19 cellular contexts compared by ENCODE assay signal in genomic region chr2:175175896-175176295, GRCh38. TPM values are rescaled to one million over a fixed set of nuclear protein-coding genes. Genes with fewer than 3 reads are reported as not detected.
A peak's percentile ranks its signal among the peaks of the same experiment; 100 is the strongest.
DNase-seq lines count a peak whose midpoint lies in the region; ATAC-seq, FAIRE-seq and TF ChIP-seq lines count a peak whose summit lies in the region.
"Had no signal": no experiment of that assay in that cellular context is flagged by ENCODE, and none has a peak within 500 bp of the region (broad histone marks: within the 10 kb centered on the region; RNA-seq: fewer than 3 reads in every experiment).

No MANE protein-coding gene starts in this region.

- no peaks in the 10 kb centered on the region for H3K9me3 Mint-ChIP-seq in Calu3 (ENCODE audit: low read depth, unreplicated experiment)
- H3K9me3 Mint-ChIP-seq in activated T-helper 1 cell treated with anti-CD3 and anti-CD28 coated beads, Interleukin-12 subunit alpha, Interleukin-12 subunit beta, Interleukin-2, Interleukin-4 antibody, amounts not matched to agents 30 ng/mL and 10 ng/mL and 1 ng/mL, durations not matched to agents 14 hours and 24 hours and 36 hours: no peaks in the 10 kb centered on the region
- H3K9me3 Mint-ChIP-seq: activated CD4-positive, alpha-beta T cell treated with anti-CD3 and anti-CD28 coated beads, Interleukin-2, amount 10 ng/mL, durations not matched to agents 24 days and 14 days; CD14-positive monocyte had no signal

- no TSS peak for BruUV-seq in Calu3 (replicated peaks; lab: Mats Ljungman, UMichigan)

- ATAC-seq in HG02763 (IDR thresholded peaks at IDR 0.05; ENCODE audit: unreplicated experiment): no peak

- no peak for TF ChIP-seq POLR2A in H54 (IDR thresholded peaks at IDR 0.05; ENCODE audit: low read depth, low read length)

- no peaks in the 10 kb centered on the region for H3K4me1 Mint-ChIP-seq in Calu3 (ENCODE audit: low read depth, unreplicated experiment)
- H3K4me1 Mint-ChIP-seq in activated T-helper 1 cell treated with anti-CD3 and anti-CD28 coated beads, Interleukin-12 subunit alpha, Interleukin-12 subunit beta, Interleukin-2, Interleukin-4 antibody, amounts not matched to agents 30 ng/mL and 10 ng/mL and 1 ng/mL, durations not matched to agents 14 hours and 24 hours and 36 hours (ENCODE audit: low read depth): peaks cover 39% of the 10 kb centered on the region

- TF ChIP-seq CTCF in Calu3 (IDR thresholded peaks at IDR 0.05; ENCODE audit: unreplicated experiment) (no peak), foreskin fibroblast (IDR thresholded peaks at IDR 0.05; ENCODE audit: low read depth, low read length) (no peak), GM20000 (IDR thresholded peaks at IDR 0.05; ENCODE audit: extremely low read depth, missing control alignments) (no peak)

- H3K4me3 ChIP-seq in foreskin fibroblast (ENCODE audit: low read depth in 1 of 2, low read length in 2 of 2): no peak overlapping the region
- H3K4me3 ChIP-seq: adrenal gland, hepatocyte, sigmoid colon had no signal

- peaks cover 38% of the 10 kb centered on the region for H3K36me3 Mint-ChIP-seq in Calu3 (ENCODE audit: insufficient read depth, unreplicated experiment)
- H3K36me3 Mint-ChIP-seq in activated T-helper 1 cell treated with anti-CD3 and anti-CD28 coated beads, Interleukin-12 subunit alpha, Interleukin-12 subunit beta, Interleukin-2, Interleukin-4 antibody, amounts not matched to agents 30 ng/mL and 10 ng/mL and 1 ng/mL, durations not matched to agents 14 hours and 24 hours and 36 hours (ENCODE audit: low read depth): peaks cover 46% of the 10 kb centered on the region

- intact Hi-C loops in Calu3 (cut with micrococcal nuclease; ENCODE audit: unreplicated experiment): no loop called here
- intact Hi-C loops in activated T-helper 1 cell treated with anti-CD3 and anti-CD28 coated beads, Interleukin-12 subunit alpha, Interleukin-12 subunit beta, Interleukin-2, Interleukin-4 antibody, amounts not matched to agents 30 ng/mL and 10 ng/mL and 1 ng/mL, durations not matched to agents 14 hours and 24 hours and 36 hours (cut with micrococcal nuclease): no loop called here

- peak; percentile 84 for FAIRE-seq in H54 (lab: Jason Lieb, UNC)

- peak overlapping the region; percentile 69 for H3K27ac Mint-ChIP-seq in Calu3 (ENCODE audit: unreplicated experiment)
- peak overlapping the region; percentile 37 for H3K27ac Mint-ChIP-seq in activated T-helper 1 cell treated with anti-CD3 and anti-CD28 coated beads, Interleukin-12 subunit alpha, Interleukin-12 subunit beta, Interleukin-2, Interleukin-4 antibody, amounts not matched to agents 30 ng/mL and 10 ng/mL and 1 ng/mL, durations not matched to agents 14 hours and 24 hours and 36 hours
- H3K27ac Mint-ChIP-seq: activated CD4-positive, alpha-beta T cell treated with anti-CD3 and anti-CD28 coated beads, Interleukin-2, amount 10 ng/mL, durations not matched to agents 24 days and 14 days; CD14-positive monocyte had no signal

- no peak overlapping the region for H3K4me3 Mint-ChIP-seq in Calu3 (ENCODE audit: low read depth, unreplicated experiment)
- H3K4me3 Mint-ChIP-seq in activated T-helper 1 cell treated with anti-CD3 and anti-CD28 coated beads, Interleukin-12 subunit alpha, Interleukin-12 subunit beta, Interleukin-2, Interleukin-4 antibody, amounts not matched to agents 30 ng/mL and 10 ng/mL and 1 ng/mL, durations not matched to agents 14 hours and 24 hours and 36 hours: no peak overlapping the region
- H3K4me3 Mint-ChIP-seq: activated CD4-positive, alpha-beta T cell treated with anti-CD3 and anti-CD28 coated beads, Interleukin-2, amount 10 ng/mL, durations not matched to agents 24 days and 14 days; CD14-positive monocyte had no signal

- CTCF ChIA-PET in Calu3 (lab: Charles Lee): no interaction called here

- no peak for DNase-seq in Calu3
- no peak for DNase-seq in H54 (ENCODE audit: insufficient read length, low spot score)
- DNase-seq in activated T-helper 1 cell treated with anti-CD3 and anti-CD28 coated beads, Interleukin-12 subunit alpha, Interleukin-12 subunit beta, Interleukin-2, Interleukin-4 antibody, amounts not matched to agents 30 ng/mL and 10 ng/mL and 1 ng/mL, durations not matched to agents 14 hours and 24 hours and 36 hours (ENCODE audit: low spot score): no peak
- peak; percentile 26 to 62 for DNase-seq in foreskin fibroblast
- DNase-seq in GM20000 (ENCODE audit: low spot score): no peak
- no peak for DNase-seq in hypothalamus (lab: John Stamatoyannopoulos, UW)
- DNase-seq: activated CD4-positive, alpha-beta T cell treated with anti-CD3 and anti-CD28 coated beads, Interleukin-2, amount 10 ng/mL, durations not matched to agents 24 days and 14 days; adrenal gland; dermis blood vessel endothelial cell; GDM1; NCI-H1048; NCI-H187 treated with DMSO at 0.1 percent for 48 hours; posterior cingulate gyrus; SHP77; sigmoid colon; stimulated activated CD8-positive, alpha-beta memory T cell treated with anti-CD3 and anti-CD28 coated beads, Interleukin-4, amount 100 ng/mL, for 48 hours had no signal

- H3K27me3 Mint-ChIP-seq in Calu3 (ENCODE audit: unreplicated experiment): no peaks in the 10 kb centered on the region
- no peaks in the 10 kb centered on the region for H3K27me3 Mint-ChIP-seq in activated T-helper 1 cell treated with anti-CD3 and anti-CD28 coated beads, Interleukin-12 subunit alpha, Interleukin-12 subunit beta, Interleukin-2, Interleukin-4 antibody, amounts not matched to agents 30 ng/mL and 10 ng/mL and 1 ng/mL, durations not matched to agents 14 hours and 24 hours and 36 hours (ENCODE audit: insufficient read depth)
- H3K27me3 Mint-ChIP-seq: activated CD4-positive, alpha-beta T cell treated with anti-CD3 and anti-CD28 coated beads, Interleukin-2, amount 10 ng/mL, durations not matched to agents 24 days and 14 days had no signal

RNA-seq across cellular contexts. Expression of gene ATP5MC3, which starts 5.6 kb away (rescaled TPM):
- total RNA-seq in Calu3 (2022): 209 and 225 TPM in 2 replicates
- 365 and 380 TPM in 2 replicates for total RNA-seq in activated T-helper 1 cell treated with anti-CD3 and anti-CD28 coated beads, Interleukin-12 subunit alpha, Interleukin-12 subunit beta, Interleukin-2, Interleukin-4 antibody, amounts not matched to agents 30 ng/mL and 10 ng/mL and 1 ng/mL, durations not matched to agents 14 hours and 24 hours and 36 hours

RNA-seq across cellular contexts. Expression of gene ATF2, which starts 7.9 kb away (rescaled TPM):
- 46.1 and 53.9 TPM in 2 replicates for total RNA-seq in Calu3 (2022)
- 57.0 and 59.7 TPM in 2 replicates for total RNA-seq in activated T-helper 1 cell treated with anti-CD3 and anti-CD28 coated beads, Interleukin-12 subunit alpha, Interleukin-12 subunit beta, Interleukin-2, Interleukin-4 antibody, amounts not matched to agents 30 ng/mL and 10 ng/mL and 1 ng/mL, durations not matched to agents 14 hours and 24 hours and 36 hours

Comparison
In these comparisons a context has a peak if more than half of its experiments do, and no peak if none do; other contexts are left out.
1. DNase-seq: peak in foreskin fibroblast (2 of 2); none in Calu3 (single experiment), H54 (single experiment), activated T-helper 1 cell treated with anti-CD3 and anti-CD28 coated beads, Interleukin-12 subunit alpha, Interleukin-12 subunit beta, Interleukin-2, Interleukin-4 antibody, amounts not matched to agents 30 ng/mL and 10 ng/mL and 1 ng/mL, durations not matched to agents 14 hours and 24 hours and 36 hours (single experiment), GM20000 (single experiment) and hypothalamus (0 of 51).